ENCODE assay signal across 25 cellular contexts in the genomic region with DNA sequence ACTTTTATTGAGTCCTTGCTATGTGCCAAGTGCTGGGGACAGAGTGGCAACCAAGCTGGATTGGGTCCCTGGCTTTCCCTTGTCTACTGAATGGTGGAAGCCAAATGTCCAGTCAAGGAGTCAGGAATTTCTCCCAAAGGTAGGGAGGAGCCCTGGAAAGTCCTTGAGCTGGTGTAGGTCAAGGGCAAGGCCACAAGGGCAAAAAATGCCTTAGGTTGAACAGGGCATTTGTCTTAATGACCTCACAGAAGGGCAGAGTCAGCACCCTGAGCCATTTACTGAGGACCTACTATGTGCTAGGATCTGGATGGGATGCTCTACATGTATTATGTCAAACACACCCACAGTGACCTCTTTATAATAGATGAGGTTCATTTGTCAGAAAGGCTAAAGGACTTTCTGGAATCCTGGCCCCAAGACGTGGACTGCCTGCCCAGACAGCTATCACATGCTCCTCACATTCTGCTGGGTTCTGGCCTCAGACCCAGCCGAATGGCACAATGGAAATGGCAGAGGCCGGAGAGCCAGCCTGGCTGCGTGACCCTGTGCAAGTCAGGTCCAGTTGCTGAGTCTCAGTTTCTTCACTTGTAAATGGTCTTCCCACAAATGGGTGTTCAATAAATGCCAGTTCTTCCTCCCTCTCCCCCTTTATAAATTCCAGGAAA. TPM values are rescaled to one million over a fixed set of nuclear protein-coding genes. Genes with fewer than 3 reads are reported as not detected.
"Had no signal": no experiment of that assay in that cellular context is flagged by ENCODE, and none has a peak within 500 bp of the region (broad histone marks: within the 10 kb centered on the region; RNA-seq: fewer than 3 reads in every experiment).

No MANE protein-coding gene starts in this region.

- H3K4me1 Mint-ChIP-seq: activated CD4-positive, alpha-beta T cell treated with anti-CD3 and anti-CD28 coated beads for 36 hours; activated CD8-positive, alpha-beta memory T cell treated with anti-CD3 and anti-CD28 coated beads, Interleukin-2, amount 10 ng/mL, durations not matched to agents 7 days and 5 days; activated naive CD4-positive, alpha-beta T cell treated with anti-CD3 and anti-CD28 coated beads, Interleukin-2, amount 50 U/mL, for 24 hours; immature natural killer cell had no signal

- H3K27ac Mint-ChIP-seq: activated CD4-positive, alpha-beta memory T cell treated with anti-CD3 and anti-CD28 coated beads for 36 hours; activated CD4-positive, alpha-beta T cell treated with anti-CD3 and anti-CD28 coated beads for 36 hours; activated CD8-positive, alpha-beta memory T cell treated with anti-CD3 and anti-CD28 coated beads, Interleukin-2, amount 10 ng/mL, durations not matched to agents 7 days and 5 days; activated naive CD4-positive, alpha-beta T cell treated with anti-CD3 and anti-CD28 coated beads, Interleukin-2, amount 50 U/mL, for 24 hours; immature natural killer cell; neural progenitor cell; stimulated activated naive CD8-positive, alpha-beta T cell treated with anti-CD3 and anti-CD28 coated beads, Interleukin-15, Interleukin-2, amounts not matched to agents 100 ng/mL and 50 ng/mL, for 24 hours had no signal

- H3K27me3 ChIP-seq: adrenal gland, pancreas had no signal

- H3K9me3 Mint-ChIP-seq: activated CD4-positive, alpha-beta memory T cell treated with anti-CD3 and anti-CD28 coated beads for 36 hours; activated naive CD4-positive, alpha-beta T cell treated with anti-CD3 and anti-CD28 coated beads, Interleukin-2, amount 50 U/mL, for 24 hours; neural progenitor cell; stimulated activated naive CD8-positive, alpha-beta T cell treated with anti-CD3 and anti-CD28 coated beads, Interleukin-15, Interleukin-2, amounts not matched to agents 100 ng/mL and 50 ng/mL, for 24 hours had no signal

- H3K9ac ChIP-seq: neural progenitor cell had no signal

- ATAC-seq: activated CD4-positive, alpha-beta T cell treated with anti-CD3 and anti-CD28 coated beads for 36 hours; activated CD8-positive, alpha-beta memory T cell treated with anti-CD3 and anti-CD28 coated beads, Interleukin-2, amount 10 ng/mL, durations not matched to agents 7 days and 5 days; SK-N-SH treated with all-trans-retinoic acid at 6 μM for 48 hours had no signal

- H3K36me3 ChIP-seq: adrenal gland, esophagus squamous epithelium, neural progenitor cell, pancreas, thoracic aorta had no signal

- H3K36me3 Mint-ChIP-seq: activated CD4-positive, alpha-beta memory T cell treated with anti-CD3 and anti-CD28 coated beads for 36 hours; activated CD8-positive, alpha-beta memory T cell treated with anti-CD3 and anti-CD28 coated beads, Interleukin-2, amount 10 ng/mL, durations not matched to agents 7 days and 5 days; activated naive CD4-positive, alpha-beta T cell treated with anti-CD3 and anti-CD28 coated beads, Interleukin-2, amount 50 U/mL, for 24 hours; immature natural killer cell; neural progenitor cell had no signal

- H3K4me1 ChIP-seq: adrenal gland, esophagus squamous epithelium, pancreas had no signal

- H3K4me3 ChIP-seq: adrenal gland, dorsolateral prefrontal cortex, esophagus squamous epithelium, lung, neural progenitor cell, pancreas, smooth muscle cell, thoracic aorta had no signal

- H3K4me3 Mint-ChIP-seq: activated CD4-positive, alpha-beta memory T cell treated with anti-CD3 and anti-CD28 coated beads for 36 hours; activated CD4-positive, alpha-beta T cell treated with anti-CD3 and anti-CD28 coated beads for 36 hours; activated CD8-positive, alpha-beta memory T cell treated with anti-CD3 and anti-CD28 coated beads, Interleukin-2, amount 10 ng/mL, durations not matched to agents 7 days and 5 days; activated naive CD4-positive, alpha-beta T cell treated with anti-CD3 and anti-CD28 coated beads, Interleukin-2, amount 50 U/mL, for 24 hours; immature natural killer cell; naive B cell; neural progenitor cell; stimulated activated naive CD8-positive, alpha-beta T cell treated with anti-CD3 and anti-CD28 coated beads, Interleukin-15, Interleukin-2, amounts not matched to agents 100 ng/mL and 50 ng/mL, for 24 hours had no signal

- H3K27ac ChIP-seq: adrenal gland, dorsolateral prefrontal cortex, esophagus squamous epithelium, neural progenitor cell, pancreas, VCaP had no signal

- DNase-seq: activated CD8-positive, alpha-beta memory T cell treated with anti-CD3 and anti-CD28 coated beads, Interleukin-2, amount 10 ng/mL, durations not matched to agents 7 days and 5 days; activated T-cell treated with anti-CD3 and anti-CD28 coated beads, Interleukin-2, amount 50 U/mL, for 1 hour; dorsolateral prefrontal cortex; esophagus squamous epithelium; glutamatergic neuron; immature natural killer cell; midbrain; naive B cell; pancreas; stimulated activated CD4-positive, alpha-beta T cell treated with anti-CD3 and anti-CD28 coated beads, Interleukin-4, amount 100 ng/mL, for 4 hours; stimulated activated CD8-positive, alpha-beta memory T cell treated with anti-CD3 and anti-CD28 coated beads, Interleukin-4, amount 100 ng/mL, for 48 hours; T-helper 1 cell had no signal

- H3K9me3 ChIP-seq: adrenal gland, esophagus squamous epithelium, pancreas, thoracic aorta had no signal

RNA-seq across cellular contexts. Expression of gene MOGAT2, which starts 17.7 kb away (rescaled TPM):
- total RNA-seq: activated CD4-positive, alpha-beta memory T cell treated with anti-CD3 and anti-CD28 coated beads for 36 hours; activated CD4-positive, alpha-beta T cell treated with anti-CD3 and anti-CD28 coated beads for 36 hours; activated CD8-positive, alpha-beta memory T cell treated with anti-CD3 and anti-CD28 coated beads, Interleukin-2, amount 10 ng/mL, durations not matched to agents 7 days and 5 days; esophagus squamous epithelium; fibroblast of villous mesenchyme; renal cortical epithelial cell; smooth muscle cell; thoracic aorta had no signal
- polyA plus RNA-seq: immature natural killer cell, smooth muscle cell had no signal
